Comparison of ENCODE assay signal across 8 cellular contexts in genomic region chr3:116981088-116981487, GRCh38.
"Had no signal": no experiment of that assay in that cellular context is flagged by ENCODE, and none has a peak within 500 bp of the region (broad histone marks: within the 10 kb centered on the region; RNA-seq: fewer than 3 reads in every experiment).

No MANE protein-coding gene starts in this region.

- H3K4me3 ChIP-seq: GM23248 had no signal

- DNase-seq: GM23248, H9, HCEC 1CT, KBM-7 had no signal

- H3K9ac ChIP-seq: GM23248, KMS-11 had no signal

- H3K27ac ChIP-seq: GM23248, HL-60, KMS-11 had no signal

- H3K27ac Mint-ChIP-seq: H9, IgD-negative memory B cell had no signal

- H3K4me1 Mint-ChIP-seq: IgD-negative memory B cell had no signal

- ATAC-seq: HepG2 had no signal

- H2AFZ ChIP-seq: GM23248 had no signal

- H3K27me3 Mint-ChIP-seq: IgD-negative memory B cell had no signal

- H3K4me2 ChIP-seq: KMS-11 had no signal

- H3K4me3 Mint-ChIP-seq: H9, IgD-negative memory B cell had no signal
